Comparison of ENCODE assay signal across 14 cellular contexts in genomic region chr20:47974234-47974878, GRCh38.
"Had no signal": no experiment of that assay in that cellular context is flagged by ENCODE, and none has a peak within 500 bp of the region (broad histone marks: within the 10 kb centered on the region; RNA-seq: fewer than 3 reads in every experiment).

No MANE protein-coding gene starts in this region.

- H3K4me3 ChIP-seq: coronary artery, upper lobe of left lung had no signal

- H3K27ac ChIP-seq: epithelial cell of prostate, parathyroid adenoma, upper lobe of left lung had no signal

- H3K9me3 ChIP-seq: upper lobe of left lung had no signal

- H3K27me3 ChIP-seq: upper lobe of left lung had no signal

- H3K79me2 ChIP-seq: parathyroid adenoma had no signal

- FAIRE-seq: islet of Langerhans had no signal

- DNase-seq: activated CD4-positive, alpha-beta T cell treated with anti-CD3 and anti-CD28 coated beads, Interleukin-2, amount 10 ng/mL, durations not matched to agents 7 days and 5 days; activated CD4-positive, CD25-positive, alpha-beta regulatory T cell; activated CD8-positive, alpha-beta memory T cell treated with anti-CD3 and anti-CD28 coated beads for 24 hours; activated naive CD4-positive, alpha-beta T cell treated with anti-CD3 and anti-CD28 coated beads for 36 hours; effector memory CD4-positive, alpha-beta T cell; glutamatergic neuron; mesenchymal stem cell had no signal

- H3K36me3 ChIP-seq: upper lobe of left lung had no signal

- H3K4me1 ChIP-seq: parathyroid adenoma had no signal

- H2AFZ ChIP-seq: parathyroid adenoma had no signal

- ATAC-seq: activated T-helper 17 cell treated with anti-CD3 and anti-CD28 coated beads, Interleukin-2, amount 50 U/mL, for 72 hours; stimulated activated effector memory CD8-positive, alpha-beta T cell treated with anti-CD3 and anti-CD28 coated beads, Interleukin-12 subunit alpha, Interleukin-12 subunit beta, amount 100 ng/mL, for 72 hours had no signal

- H3K9ac ChIP-seq: parathyroid adenoma had no signal
